In genomic region chr14:53894456-53894855, GRCh38 we compare ENCODE assay signal across 8 cellular contexts.
DNase-seq lines count a peak whose midpoint lies in the region; ATAC-seq lines count a peak whose summit lies in the region.

No MANE protein-coding gene starts in this region.

- POLR2A ChIA-PET in activated CD4-positive, alpha-beta T cell treated with anti-CD3 and anti-CD28 coated beads for 36 hours (lab: Charles Lee): interaction anchor here (0.7 kb wide), 1 partner anchor 496 kb away, joined by 3 read pairs; no protein-coding TSS in a partner anchor

- H3K4me1 Mint-ChIP-seq in activated CD4-positive, alpha-beta T cell treated with anti-CD3 and anti-CD28 coated beads for 36 hours: peaks cover 2% of the 10 kb centered on the region

- intact Hi-C loops in activated CD4-positive, alpha-beta T cell treated with anti-CD3 and anti-CD28 coated beads for 36 hours (cut with DNase I, micrococcal nuclease): no loop called here

- no peaks in the 10 kb centered on the region for H3K36me3 Mint-ChIP-seq in activated CD4-positive, alpha-beta T cell treated with anti-CD3 and anti-CD28 coated beads for 36 hours (ENCODE audit: low read depth)

- CTCF ChIA-PET in activated CD4-positive, alpha-beta T cell treated with anti-CD3 and anti-CD28 coated beads for 36 hours (lab: Charles Lee): no interaction called here

- no peaks in the 10 kb centered on the region for H3K9me3 Mint-ChIP-seq in activated CD4-positive, alpha-beta T cell treated with anti-CD3 and anti-CD28 coated beads for 36 hours (ENCODE audit: low read depth)

- no peak overlapping the region for H3K4me3 Mint-ChIP-seq in activated CD4-positive, alpha-beta T cell treated with anti-CD3 and anti-CD28 coated beads for 36 hours

- no peak overlapping the region for H3K27ac Mint-ChIP-seq in activated CD4-positive, alpha-beta T cell treated with anti-CD3 and anti-CD28 coated beads for 36 hours

- ATAC-seq in activated CD4-positive, alpha-beta T cell treated with anti-CD3 and anti-CD28 coated beads for 36 hours: peak; percentile 47
- ATAC-seq in HG02938 (IDR thresholded peaks at IDR 0.05; ENCODE audit: unreplicated experiment): peak; percentile 96
- no peak for ATAC-seq in GM21367 (IDR thresholded peaks at IDR 0.05; ENCODE audit: unreplicated experiment)
- ATAC-seq in GM21619 (IDR thresholded peaks at IDR 0.05; ENCODE audit: unreplicated experiment): no peak

- H3K27me3 Mint-ChIP-seq in activated CD4-positive, alpha-beta T cell treated with anti-CD3 and anti-CD28 coated beads for 36 hours: peaks cover 22% of the 10 kb centered on the region

- no peak for DNase-seq in activated CD4-positive, alpha-beta T cell treated with anti-CD3 and anti-CD28 coated beads for 36 hours
- no peak for DNase-seq in activated CD4-positive, alpha-beta T cell treated with anti-CD3 and anti-CD28 coated beads, Interleukin-2, amount 50 U/mL, for 48 hours
- peak; percentile 30 for DNase-seq in amniotic stem cell (lab: John Stamatoyannopoulos, UW)
- DNase-seq in superior temporal gyrus (ENCODE audit: extremely low spot score): peak; percentile 45
- DNase-seq in OCI-M2 (lab: John Stamatoyannopoulos, UW; ENCODE audit: unreplicated experiment): no peak

Comparison
In these comparisons a context has a peak if more than half of its experiments do, and no peak if none do; other contexts are left out.
1. ATAC-seq: peak in activated CD4-positive, alpha-beta T cell treated with anti-CD3 and anti-CD28 coated beads for 36 hours (single experiment) and HG02938 (single experiment); none in GM21367 (single experiment) and GM21619 (single experiment).
2. DNase-seq: peak in amniotic stem cell (single experiment) and superior temporal gyrus (single experiment); none in activated CD4-positive, alpha-beta T cell treated with anti-CD3 and anti-CD28 coated beads for 36 hours (single experiment), activated CD4-positive, alpha-beta T cell treated with anti-CD3 and anti-CD28 coated beads, Interleukin-2, amount 50 U/mL, for 48 hours (0 of 2) and OCI-M2 (single experiment).